ENCODE assay signal across 1 cellular context in genomic region chr2:95273911-95274290, GRCh38.
TF ChIP-seq lines count a peak whose summit lies in the region.

No MANE protein-coding gene starts in this region.

TF ChIP-seq in HCT116, 20 proteins besides CTCF, POLR2A, EP300 and RAD21 (continued from another document):
- TF ChIP-seq REST (IDR thresholded peaks at IDR 0.05; ENCODE audit: low read depth) (no peak), ELF1 (IDR thresholded peaks at IDR 0.05; ENCODE audit: borderline replicate concordance, low read depth) (no peak), JUND (IDR thresholded peaks at IDR 0.05) (no peak), YY1 (IDR thresholded peaks at IDR 0.05; ENCODE audit: extremely low read depth, insufficient replicate concordance, low read depth, low read length) (no peak), EGR1 (IDR thresholded peaks at IDR 0.05; ENCODE audit: low read depth) (no peak)
